ENCODE assay signal across 24 cellular contexts in the genomic region with DNA sequence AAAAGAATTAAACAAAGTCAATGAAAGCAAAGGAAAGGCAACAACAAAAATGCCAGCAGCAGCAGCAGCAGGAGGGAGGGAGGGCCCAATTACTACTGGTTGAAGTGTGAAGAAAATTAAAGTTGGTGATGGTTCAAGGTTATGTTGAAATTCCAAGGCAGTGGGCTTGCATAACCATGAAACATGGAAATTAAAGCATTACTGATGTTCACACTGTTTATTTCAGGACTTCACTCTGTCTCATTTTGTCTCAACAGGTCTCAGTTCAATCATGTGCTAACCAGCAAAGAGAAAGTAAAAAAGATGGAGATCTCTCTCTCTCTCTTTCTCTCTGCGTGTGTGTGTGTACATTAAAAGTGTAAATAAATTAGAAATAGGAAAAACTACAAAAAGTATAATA.
"Had no signal": no experiment of that assay in that cellular context is flagged by ENCODE, and none has a peak within 500 bp of the region (broad histone marks: within the 10 kb centered on the region; RNA-seq: fewer than 3 reads in every experiment).

No MANE protein-coding gene starts in this region.

- FAIRE-seq: endometrium, frontal cortex had no signal

- ATAC-seq: activated naive CD4-positive, alpha-beta T cell treated with anti-CD3 and anti-CD28 coated beads, Interleukin-2, amount 50 U/mL, for 72 hours; activated T-helper 17 cell treated with anti-CD3 and anti-CD28 coated beads, Interleukin-2, amount 50 U/mL, for 72 hours; WTC11 had no signal

- H3K27me3 Mint-ChIP-seq: activated T-cell treated with anti-CD3 and anti-CD28 coated beads, Interleukin-2, amount 50 U/mL, for 24 hours; activated T-helper 17 cell treated with anti-CD3 and anti-CD28 coated beads, Interleukin-2, amount 50 U/mL, for 72 hours; brain; dendritic cell treated with granulocyte-macrophage colony-stimulating factor and Interleukin-4, amounts not matched to agents 40 ng/mL and 50 ng/mL, for 4 days; memory B cell; type B pancreatic cell had no signal

- H3K36me3 Mint-ChIP-seq: activated naive CD4-positive, alpha-beta T cell treated with anti-CD3 and anti-CD28 coated beads, Interleukin-2, amount 50 U/mL, for 72 hours; memory B cell; type B pancreatic cell; WTC11 had no signal

- H3K4me1 ChIP-seq: sigmoid colon, vagina had no signal

- H3K4me3 ChIP-seq: sigmoid colon, thoracic aorta, vagina had no signal

- H3K27me3 ChIP-seq: sigmoid colon, vagina had no signal

- H3K27ac Mint-ChIP-seq: activated naive CD4-positive, alpha-beta T cell treated with anti-CD3 and anti-CD28 coated beads, Interleukin-2, amount 50 U/mL, for 72 hours; activated T-cell treated with anti-CD3 and anti-CD28 coated beads, Interleukin-2, amount 50 U/mL, for 24 hours; activated T-helper 17 cell treated with anti-CD3 and anti-CD28 coated beads, Interleukin-2, amount 50 U/mL, for 72 hours; dendritic cell treated with granulocyte-macrophage colony-stimulating factor and Interleukin-4, amounts not matched to agents 40 ng/mL and 50 ng/mL, for 4 days; memory B cell; type B pancreatic cell; WTC11 had no signal

- H3K9me3 Mint-ChIP-seq: activated T-cell treated with anti-CD3 and anti-CD28 coated beads, Interleukin-2, amount 50 U/mL, for 24 hours; dendritic cell treated with granulocyte-macrophage colony-stimulating factor and Interleukin-4, amounts not matched to agents 40 ng/mL and 50 ng/mL, for 4 days; memory B cell; type B pancreatic cell; WTC11 had no signal

- DNase-seq: activated CD8-positive, alpha-beta memory T cell treated with anti-CD3 and anti-CD28 coated beads for 24 hours; activated CD8-positive, alpha-beta memory T cell treated with anti-CD3 and anti-CD28 coated beads, Interleukin-2, amount 50 U/mL, for 4 hours; activated T-cell treated with anti-CD3 and anti-CD28 coated beads, Interleukin-2, amount 50 U/mL, for 24 hours; aorta; caudate nucleus; effector CD4-positive, alpha-beta T cell; erythroblast; hypothalamus; occipital lobe; sigmoid colon; stimulated activated CD4-positive, alpha-beta T cell treated with anti-CD3 and anti-CD28 coated beads, Interleukin-4, amount 100 ng/mL, for 1 hour; stimulated activated naive CD4-positive, alpha-beta T cell; T-helper 9 cell had no signal

- H3K4me1 Mint-ChIP-seq: activated T-helper 17 cell treated with anti-CD3 and anti-CD28 coated beads, Interleukin-2, amount 50 U/mL, for 72 hours; memory B cell; WTC11 had no signal

- H3K36me3 ChIP-seq: sigmoid colon, thoracic aorta, vagina had no signal

- H3K27ac ChIP-seq: sigmoid colon, thoracic aorta, vagina had no signal

- H3K4me3 Mint-ChIP-seq: activated T-cell treated with anti-CD3 and anti-CD28 coated beads, Interleukin-2, amount 50 U/mL, for 24 hours; activated T-helper 17 cell treated with anti-CD3 and anti-CD28 coated beads, Interleukin-2, amount 50 U/mL, for 72 hours; brain; dendritic cell treated with granulocyte-macrophage colony-stimulating factor and Interleukin-4, amounts not matched to agents 40 ng/mL and 50 ng/mL, for 4 days; memory B cell; type B pancreatic cell; WTC11 had no signal

- H3K9me3 ChIP-seq: sigmoid colon, thoracic aorta, vagina had no signal
